24 cellular contexts compared by ENCODE assay signal in the genomic region with DNA sequence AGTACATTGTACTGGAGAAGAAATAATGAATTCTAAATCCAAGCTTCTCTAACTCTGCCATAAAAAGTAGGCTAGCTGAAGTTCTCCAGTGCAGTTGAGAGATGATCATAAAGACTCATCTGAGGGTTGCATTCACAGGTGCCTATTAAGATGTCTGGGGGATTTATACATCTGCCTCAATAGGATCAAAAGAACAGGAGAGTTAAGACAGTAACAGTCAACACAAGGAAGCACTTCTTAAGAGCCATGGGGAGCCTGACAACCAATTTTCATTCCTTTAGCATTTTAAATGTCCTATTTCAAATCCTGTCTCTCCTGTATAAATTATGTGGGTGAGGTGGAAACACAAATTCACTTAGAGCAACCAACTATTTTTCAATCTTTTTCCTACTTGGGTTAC.
"Had no signal": no experiment of that assay in that cellular context is flagged by ENCODE, and none has a peak within 500 bp of the region (broad histone marks: within the 10 kb centered on the region; RNA-seq: fewer than 3 reads in every experiment).

No MANE protein-coding gene starts in this region.

- H3K27ac ChIP-seq: ascending aorta, breast epithelium, cardiac muscle cell, colonic mucosa had no signal

- H3K4me1 Mint-ChIP-seq: activated CD4-positive, alpha-beta memory T cell treated with anti-CD3 and anti-CD28 coated beads, Interleukin-2, amount 10 ng/mL, durations not matched to agents 7 days and 5 days; activated CD4-positive, alpha-beta T cell treated with anti-CD3 and anti-CD28 coated beads, Interleukin-2, amount 10 ng/mL, durations not matched to agents 7 days and 5 days; activated naive CD4-positive, alpha-beta T cell treated with anti-CD3 and anti-CD28 coated beads, Interleukin-2, amount 10 ng/mL, durations not matched to agents 7 days and 5 days; activated naive CD8-positive, alpha-beta T cell treated with anti-CD3 and anti-CD28 coated beads, Interleukin-2, amount 10 ng/mL, durations not matched to agents 7 days and 5 days; brain had no signal

- H3K27me3 ChIP-seq: ascending aorta, breast epithelium, cardiac muscle cell, colonic mucosa had no signal

- H3K27ac Mint-ChIP-seq: activated CD4-positive, alpha-beta memory T cell treated with anti-CD3 and anti-CD28 coated beads, Interleukin-2, amount 10 ng/mL, durations not matched to agents 7 days and 5 days; activated CD4-positive, alpha-beta T cell treated with anti-CD3 and anti-CD28 coated beads, Interleukin-2, amount 10 ng/mL, durations not matched to agents 7 days and 5 days; activated naive CD4-positive, alpha-beta T cell treated with anti-CD3 and anti-CD28 coated beads, Interleukin-2, amount 10 ng/mL, durations not matched to agents 7 days and 5 days; activated naive CD4-positive, alpha-beta T cell treated with anti-CD3 and anti-CD28 coated beads, Interleukin-2, amount 50 U/mL, for 72 hours; activated naive CD8-positive, alpha-beta T cell treated with anti-CD3 and anti-CD28 coated beads, Interleukin-2, amount 10 ng/mL, durations not matched to agents 7 days and 5 days; activated T-cell treated with anti-CD3 and anti-CD28 coated beads, Interleukin-2, amount 50 U/mL, for 24 hours; activated T-cell treated with anti-CD3 and anti-CD28 coated beads, Interleukin-2, amount 50 U/mL, for 72 hours; brain had no signal

- H3K4me1 ChIP-seq: ascending aorta, breast epithelium, colonic mucosa had no signal

- H3K4me3 ChIP-seq: ascending aorta, breast epithelium, cardiac muscle cell, colonic mucosa had no signal

- DNase-seq: activated CD4-positive, alpha-beta memory T cell treated with anti-CD3 and anti-CD28 coated beads, Interleukin-2, amount 10 ng/mL, durations not matched to agents 7 days and 5 days; activated CD4-positive, alpha-beta T cell treated with anti-CD3 and anti-CD28 coated beads for 1 hour; activated CD4-positive, alpha-beta T cell treated with anti-CD3 and anti-CD28 coated beads for 4 hours; activated CD4-positive, alpha-beta T cell treated with anti-CD3 and anti-CD28 coated beads, Interleukin-2, amount 10 ng/mL, durations not matched to agents 7 days and 5 days; activated CD4-positive, alpha-beta T cell treated with anti-CD3 and anti-CD28 coated beads, Interleukin-2, amount 50 U/mL, for 4 hours; activated CD8-positive, alpha-beta memory T cell treated with anti-CD3 and anti-CD28 coated beads, Interleukin-2, amount 50 U/mL, for 48 hours; activated gamma-delta T cell; activated naive CD4-positive, alpha-beta T cell; activated naive CD4-positive, alpha-beta T cell treated with anti-CD3 and anti-CD28 coated beads, Interleukin-2, amount 10 ng/mL, durations not matched to agents 7 days and 5 days; activated naive CD8-positive, alpha-beta T cell treated with anti-CD3 and anti-CD28 coated beads, Interleukin-2, amount 10 ng/mL, durations not matched to agents 7 days and 5 days; activated T-cell treated with anti-CD3 and anti-CD28 coated beads for 4 hours; activated T-cell treated with anti-CD3 and anti-CD28 coated beads, Interleukin-2, amount 50 U/mL, for 24 hours; activated T-cell treated with anti-CD3 and anti-CD28 coated beads, Interleukin-2, amount 50 U/mL, for 72 hours; central memory CD4-positive, alpha-beta T cell; cerebellar nuclear complex; colonic mucosa; effector CD8-positive, alpha-beta T cell; foreskin fibroblast; T-helper 2 cell had no signal

- H3K36me3 Mint-ChIP-seq: activated naive CD4-positive, alpha-beta T cell treated with anti-CD3 and anti-CD28 coated beads, Interleukin-2, amount 10 ng/mL, durations not matched to agents 7 days and 5 days; activated naive CD4-positive, alpha-beta T cell treated with anti-CD3 and anti-CD28 coated beads, Interleukin-2, amount 50 U/mL, for 72 hours; activated naive CD8-positive, alpha-beta T cell treated with anti-CD3 and anti-CD28 coated beads, Interleukin-2, amount 10 ng/mL, durations not matched to agents 7 days and 5 days; brain had no signal

- H3K4me3 Mint-ChIP-seq: activated CD4-positive, alpha-beta memory T cell treated with anti-CD3 and anti-CD28 coated beads, Interleukin-2, amount 10 ng/mL, durations not matched to agents 7 days and 5 days; activated CD4-positive, alpha-beta T cell treated with anti-CD3 and anti-CD28 coated beads, Interleukin-2, amount 10 ng/mL, durations not matched to agents 7 days and 5 days; activated naive CD4-positive, alpha-beta T cell treated with anti-CD3 and anti-CD28 coated beads, Interleukin-2, amount 10 ng/mL, durations not matched to agents 7 days and 5 days; activated naive CD8-positive, alpha-beta T cell treated with anti-CD3 and anti-CD28 coated beads, Interleukin-2, amount 10 ng/mL, durations not matched to agents 7 days and 5 days; activated T-cell treated with anti-CD3 and anti-CD28 coated beads, Interleukin-2, amount 50 U/mL, for 24 hours; activated T-cell treated with anti-CD3 and anti-CD28 coated beads, Interleukin-2, amount 50 U/mL, for 72 hours; brain had no signal

- H3K36me3 ChIP-seq: ascending aorta, breast epithelium, cardiac muscle cell, colonic mucosa had no signal

- H3K9me3 ChIP-seq: ascending aorta, breast epithelium, colonic mucosa had no signal

- H3K9me3 Mint-ChIP-seq: activated CD4-positive, alpha-beta memory T cell treated with anti-CD3 and anti-CD28 coated beads, Interleukin-2, amount 10 ng/mL, durations not matched to agents 7 days and 5 days; activated CD4-positive, alpha-beta T cell treated with anti-CD3 and anti-CD28 coated beads, Interleukin-2, amount 10 ng/mL, durations not matched to agents 7 days and 5 days; activated naive CD4-positive, alpha-beta T cell treated with anti-CD3 and anti-CD28 coated beads, Interleukin-2, amount 10 ng/mL, durations not matched to agents 7 days and 5 days; activated T-cell treated with anti-CD3 and anti-CD28 coated beads, Interleukin-2, amount 50 U/mL, for 24 hours had no signal

- H3K27me3 Mint-ChIP-seq: activated CD4-positive, alpha-beta memory T cell treated with anti-CD3 and anti-CD28 coated beads, Interleukin-2, amount 10 ng/mL, durations not matched to agents 7 days and 5 days; activated CD4-positive, alpha-beta T cell treated with anti-CD3 and anti-CD28 coated beads, Interleukin-2, amount 10 ng/mL, durations not matched to agents 7 days and 5 days; activated naive CD4-positive, alpha-beta T cell treated with anti-CD3 and anti-CD28 coated beads, Interleukin-2, amount 10 ng/mL, durations not matched to agents 7 days and 5 days; activated naive CD8-positive, alpha-beta T cell treated with anti-CD3 and anti-CD28 coated beads, Interleukin-2, amount 10 ng/mL, durations not matched to agents 7 days and 5 days; activated T-cell treated with anti-CD3 and anti-CD28 coated beads, Interleukin-2, amount 50 U/mL, for 24 hours; brain had no signal
